Comparison of ENCODE assay signal across 7 cellular contexts in genomic region chr19:47315125-47315821, GRCh38. TPM values are rescaled to one million over a fixed set of nuclear protein-coding genes. Genes with fewer than 3 reads are reported as not detected.
DNase-seq lines count a peak whose midpoint lies in the region; ATAC-seq, FAIRE-seq and TF ChIP-seq lines count a peak whose summit lies in the region.

No MANE protein-coding gene starts in this region.

- POLR2A ChIA-PET in endothelial cell of umbilical vein (lab: Charles Lee): interaction anchor here (1.3 kb wide), 1 partner anchor 33 kb away, joined by 3 read pairs; no protein-coding TSS in a partner anchor

- H2AFZ ChIP-seq in endothelial cell of umbilical vein (ENCODE audit: low read depth, low read length): no peak overlapping the region

- intact Hi-C loops in endothelial cell of umbilical vein (cut with micrococcal nuclease): no loop called here
- intact Hi-C loops in vagina (cut with DNase I): no loop called here

- no TSS peak for BruUV-seq in endothelial cell of umbilical vein (replicated peaks; lab: Mats Ljungman, UMichigan)

- no peaks in the 10 kb centered on the region for H4K20me1 ChIP-seq in endothelial cell of umbilical vein (replicated peaks; ENCODE audit: control insufficient read depth, extremely low read depth, insufficient read depth, low read length)

- H3K4me1 ChIP-seq in endothelial cell of umbilical vein (ENCODE audit: control insufficient read depth, extremely low read depth, insufficient read depth, low read length) (no peaks in the 10 kb centered on the region), vagina (no peaks in the 10 kb centered on the region)

- no peak for FAIRE-seq in endothelial cell of umbilical vein (lab: Jason Lieb, UNC)

- H3K9me3 ChIP-seq in endothelial cell of umbilical vein (replicated peaks; ENCODE audit: control insufficient read depth, insufficient read depth, low read length): no peaks in the 10 kb centered on the region
- no peaks in the 10 kb centered on the region for H3K9me3 ChIP-seq in vagina

- no peaks in the 10 kb centered on the region for H3K79me2 ChIP-seq in endothelial cell of umbilical vein (ENCODE audit: control insufficient read depth, insufficient read depth, low read length)

- no peak for TF ChIP-seq POLR2A in endothelial cell of umbilical vein (IDR thresholded peaks at IDR 0.05; ENCODE audit: low read depth, low read length)
- TF ChIP-seq POLR2A in vagina (IDR thresholded peaks at IDR 0.05): no peak
- TF ChIP-seq POLR2A in GM18505 (IDR thresholded peaks at IDR 0.05; ENCODE audit: borderline replicate concordance, extremely low read depth, insufficient read depth, insufficient read length): no peak

- peaks cover 0 to 4% of the 10 kb centered on the region in 2 experiments for H3K27me3 ChIP-seq in endothelial cell of umbilical vein (ENCODE audit: control insufficient read depth in 2 of 2, insufficient read depth in 2 of 2, low read length in 2 of 2)
- H3K27me3 ChIP-seq in vagina: no peaks in the 10 kb centered on the region

- TF ChIP-seq CTCF in endothelial cell of umbilical vein (IDR thresholded peaks at IDR 0.05; ENCODE audit: extremely low read depth in 1 of 2, insufficient read depth in 1 of 2, low read depth in 1 of 2, low read length in 2 of 2) (no peak), vagina (IDR thresholded peaks at IDR 0.05) (no peak)

- DNase-seq in HCEC 1CT (peak; percentile 98), RKO (ENCODE audit: low spot score) (peak; percentile 99), endothelial cell of umbilical vein (ENCODE audit: low read depth, low spot score) (peak; percentile 11), myocyte (ENCODE audit: low read depth) (peak; percentile 28), vagina (ENCODE audit: extremely low spot score in 2 of 2) (no peak)

- ATAC-seq in GM18505 (IDR thresholded peaks at IDR 0.05; ENCODE audit: unreplicated experiment): no peak
- ATAC-seq in HG03354 (IDR thresholded peaks at IDR 0.05; ENCODE audit: poor library complexity, severe bottlenecking, unreplicated experiment): no peak

- H3K4me3 ChIP-seq in endothelial cell of umbilical vein (replicated peaks in 1 of 3; ENCODE audit: insufficient read depth in 1 of 3, low read depth in 1 of 3, low read length in 3 of 3): no peak overlapping the region
- no peak overlapping the region for H3K4me3 ChIP-seq in vagina

- dilution Hi-C loops in endothelial cell of umbilical vein (cut with MboI; ENCODE audit: extremely low pct_ligation_motif_present, low sequenced_read_pairs): no loop called here

- no peak overlapping the region for H3K27ac ChIP-seq in endothelial cell of umbilical vein (ENCODE audit: insufficient read depth, low read depth, low read length)
- H3K27ac ChIP-seq in vagina: peak overlapping the region; percentile 52

- no peak overlapping the region for H3K9ac ChIP-seq in endothelial cell of umbilical vein (replicated peaks; ENCODE audit: extremely low read depth, insufficient read depth, low read length)

- H3K4me2 ChIP-seq in endothelial cell of umbilical vein (ENCODE audit: insufficient read depth, low read length): no peak overlapping the region

- H3K9me1 ChIP-seq in endothelial cell of umbilical vein (replicated peaks; ENCODE audit: control insufficient read depth, extremely low read depth, insufficient read depth, low read length): no peaks in the 10 kb centered on the region

- no peaks in the 10 kb centered on the region for H3K36me3 ChIP-seq in endothelial cell of umbilical vein (ENCODE audit: control insufficient read depth in 2 of 2, extremely low read depth in 1 of 2, insufficient read depth in 2 of 2, low read length in 2 of 2)
- no peaks in the 10 kb centered on the region for H3K36me3 ChIP-seq in vagina

- CTCF ChIA-PET in endothelial cell of umbilical vein (lab: Charles Lee): interaction anchor here (0.9 to 1.5 kb wide), 5 partner anchors 9 to 76 kb away, joined by 3 to 6 read pairs (median 4); partner anchors contain the start of gene DHX34

TF ChIP-seq in endothelial cell of umbilical vein, 7 proteins besides CTCF, POLR2A, EP300 and RAD21:
- TF ChIP-seq JUN (IDR thresholded peaks at IDR 0.05; ENCODE audit: borderline replicate concordance, insufficient read depth, insufficient read length, low read depth): no peak
- TF ChIP-seq GATA2 (IDR thresholded peaks at IDR 0.05; ENCODE audit: insufficient read depth, insufficient read length, low read depth, low read length): no peak
- no peak for TF ChIP-seq POLR2AphosphoS5 (IDR thresholded peaks at IDR 0.05; ENCODE audit: insufficient read depth, low read depth, low read length)
- peak; percentile 66 for TF ChIP-seq FOS (IDR thresholded peaks at IDR 0.05; ENCODE audit: borderline replicate concordance, insufficient read depth, low read length)
- TF ChIP-seq EZH2 (IDR thresholded peaks at IDR 0.05; ENCODE audit: borderline replicate concordance, low read depth, low read length, severe bottlenecking): no peak
- TF ChIP-seq MYC (IDR thresholded peaks at IDR 0.05; ENCODE audit: low read depth, low read length): no peak
- no peak for TF ChIP-seq MAX (IDR thresholded peaks at IDR 0.05; ENCODE audit: insufficient read depth, insufficient read length)

RNA-seq across cellular contexts. Expression of gene C5AR1, which starts 5.6 kb away (rescaled TPM):
- 0.49 TPM in 1 of 2 replicates, not detected in the other for total RNA-seq in endothelial cell of umbilical vein
- polyA plus RNA-seq in endothelial cell of umbilical vein: 0.11 and 0.16 TPM in 2 replicates
- polyA plus RNA-seq in endothelial cell of umbilical vein (2011; cell fraction: cytosol; rRNA removed): 0.05 and 0.07 TPM in 2 replicates
- polyA plus RNA-seq in endothelial cell of umbilical vein (2011; cell fraction: nucleus; rRNA removed): 0.46 and 0.53 TPM in 2 replicates
- polyA plus RNA-seq in endothelial cell of umbilical vein (2012): not detected in 2 replicates
- 0.30 TPM in 1 of 2 replicates, not detected in the other for polyA minus RNA-seq in endothelial cell of umbilical vein
- 2.7 TPM for polyA minus RNA-seq in endothelial cell of umbilical vein (2011; cell fraction: cytosol; rRNA and poly(A)+ RNA removed)
- 0.34 TPM in 1 of 2 replicates, not detected in the other for polyA minus RNA-seq in endothelial cell of umbilical vein (2011; cell fraction: nucleus; rRNA and poly(A)+ RNA removed)
- total RNA-seq in myocyte: not detected in 2 replicates
- 0.78 TPM for polyA plus RNA-seq in myocyte (2012)
- 12.5 TPM for total RNA-seq in vagina

RNA-seq across cellular contexts. Expression of gene C5AR2, which starts 16.7 kb away (rescaled TPM):
- not detected in 2 replicates for total RNA-seq in endothelial cell of umbilical vein
- not detected in 2 replicates for polyA plus RNA-seq in endothelial cell of umbilical vein
- not detected in 2 replicates for polyA plus RNA-seq in endothelial cell of umbilical vein (2011; cell fraction: cytosol; rRNA removed)
- not detected in 2 replicates for polyA plus RNA-seq in endothelial cell of umbilical vein (2011; cell fraction: nucleus; rRNA removed)
- polyA plus RNA-seq in endothelial cell of umbilical vein (2012): not detected in 2 replicates
- not detected in 2 replicates for polyA minus RNA-seq in endothelial cell of umbilical vein
- 5.9 TPM for polyA minus RNA-seq in endothelial cell of umbilical vein (2011; cell fraction: cytosol; rRNA and poly(A)+ RNA removed)
- not detected in 2 replicates for polyA minus RNA-seq in endothelial cell of umbilical vein (2011; cell fraction: nucleus; rRNA and poly(A)+ RNA removed)
- total RNA-seq in myocyte: not detected in 2 replicates
- 0.03 TPM for polyA plus RNA-seq in myocyte (2012)
- 15.2 TPM for total RNA-seq in vagina

RNA-seq across cellular contexts. Expression of gene DHX34, which starts 33.8 kb away (rescaled TPM):
- 15.8 and 20.7 TPM in 2 replicates for total RNA-seq in endothelial cell of umbilical vein
- polyA plus RNA-seq in endothelial cell of umbilical vein: 12.8 and 15.9 TPM in 2 replicates
- 8.6 and 11.5 TPM in 2 replicates for polyA plus RNA-seq in endothelial cell of umbilical vein (2011; cell fraction: cytosol; rRNA removed)
- polyA plus RNA-seq in endothelial cell of umbilical vein (2011; cell fraction: nucleus; rRNA removed): 36.6 and 40.2 TPM in 2 replicates
- 11.9 and 12.7 TPM in 2 replicates for polyA plus RNA-seq in endothelial cell of umbilical vein (2012)
- 10.6 TPM in 2 replicates for polyA minus RNA-seq in endothelial cell of umbilical vein
- 16.0 TPM for polyA minus RNA-seq in endothelial cell of umbilical vein (2011; cell fraction: cytosol; rRNA and poly(A)+ RNA removed)
- 13.2 and 19.5 TPM in 2 replicates for polyA minus RNA-seq in endothelial cell of umbilical vein (2011; cell fraction: nucleus; rRNA and poly(A)+ RNA removed)
- 9.9 and 14.4 TPM in 2 replicates for total RNA-seq in myocyte
- polyA plus RNA-seq in myocyte (2012): 9.7 TPM
- total RNA-seq in vagina: 15.2 TPM

RNA-seq across cellular contexts. Expression of gene INAFM1, which starts 40.6 kb away (rescaled TPM):
- 8.3 and 9.4 TPM in 2 replicates for total RNA-seq in endothelial cell of umbilical vein
- polyA plus RNA-seq in endothelial cell of umbilical vein: 2.8 and 3.0 TPM in 2 replicates
- 0.84 and 1.7 TPM in 2 replicates for polyA plus RNA-seq in endothelial cell of umbilical vein (2011; cell fraction: cytosol; rRNA removed)
- 3.1 and 5.0 TPM in 2 replicates for polyA plus RNA-seq in endothelial cell of umbilical vein (2011; cell fraction: nucleus; rRNA removed)
- polyA plus RNA-seq in endothelial cell of umbilical vein (2012): 3.0 and 6.4 TPM in 2 replicates
- 0.55 and 1.1 TPM in 2 replicates for polyA minus RNA-seq in endothelial cell of umbilical vein
- polyA minus RNA-seq in endothelial cell of umbilical vein (2011; cell fraction: cytosol; rRNA and poly(A)+ RNA removed): not detected
- 1.1 and 2.5 TPM in 2 replicates for polyA minus RNA-seq in endothelial cell of umbilical vein (2011; cell fraction: nucleus; rRNA and poly(A)+ RNA removed)
- total RNA-seq in myocyte: 1.8 and 1.9 TPM in 2 replicates
- polyA plus RNA-seq in myocyte (2012): 9.3 TPM
- 18.9 TPM for total RNA-seq in vagina

RNA-seq across cellular contexts. Expression of gene CCDC9, which starts 58.9 kb away (rescaled TPM):
- total RNA-seq in endothelial cell of umbilical vein: 26.9 and 29.0 TPM in 2 replicates
- polyA plus RNA-seq in endothelial cell of umbilical vein: 4.6 and 6.0 TPM in 2 replicates
- 4.2 and 5.1 TPM in 2 replicates for polyA plus RNA-seq in endothelial cell of umbilical vein (2011; cell fraction: cytosol; rRNA removed)
- 21.1 and 30.7 TPM in 2 replicates for polyA plus RNA-seq in endothelial cell of umbilical vein (2011; cell fraction: nucleus; rRNA removed)
- 14.2 and 25.1 TPM in 2 replicates for polyA plus RNA-seq in endothelial cell of umbilical vein (2012)
- 4.0 and 7.1 TPM in 2 replicates for polyA minus RNA-seq in endothelial cell of umbilical vein
- polyA minus RNA-seq in endothelial cell of umbilical vein (2011; cell fraction: cytosol; rRNA and poly(A)+ RNA removed): 4.5 TPM
- 11.6 and 17.7 TPM in 2 replicates for polyA minus RNA-seq in endothelial cell of umbilical vein (2011; cell fraction: nucleus; rRNA and poly(A)+ RNA removed)
- 5.9 and 6.9 TPM in 2 replicates for total RNA-seq in myocyte
- polyA plus RNA-seq in myocyte (2012): 24.9 TPM
- 19.2 TPM for total RNA-seq in vagina

Comparison
In these comparisons a context has a peak if more than half of its experiments do, and no peak if none do; other contexts are left out.
1. DNase-seq: peak in HCEC 1CT (single experiment), RKO (single experiment), endothelial cell of umbilical vein (single experiment) and myocyte (single experiment); none in vagina (0 of 2).
2. RNA of gene C5AR2, which starts 16.7 kb away (total RNA-seq): 15.2 TPM in vagina (single experiment); not detected in endothelial cell of umbilical vein and not detected in myocyte; every median in the first group is over 10 times any median in the second.